Comparison of ENCODE assay signal across 1 cellular context in genomic region chr10:124120410-124121061, GRCh38.
TF ChIP-seq lines count a peak whose summit lies in the region.

No MANE protein-coding gene starts in this region.

TF ChIP-seq in HEK293T, 16 proteins besides CTCF, POLR2A, EP300 and RAD21 (continued from another document):
- no peak for TF ChIP-seq CTBP1 (IDR thresholded peaks at IDR 0.05; ENCODE audit: borderline replicate concordance)
- TF ChIP-seq FOXM1 (IDR thresholded peaks at IDR 0.05; ENCODE audit: borderline replicate concordance): no peak
- no peak for TF ChIP-seq LEF1 (IDR thresholded peaks at IDR 0.05; ENCODE audit: borderline replicate concordance)
- no peak for TF ChIP-seq L3MBTL2 (conservative IDR thresholded peaks at IDR 0.05)
- no peak for TF ChIP-seq TARDBP (IDR thresholded peaks at IDR 0.05)
- TF ChIP-seq FOXA1 (IDR thresholded peaks at IDR 0.05): no peak
- TF ChIP-seq HDGF (IDR thresholded peaks at IDR 0.05; ENCODE audit: borderline replicate concordance): no peak
- TF ChIP-seq SUZ12 (IDR thresholded peaks at IDR 0.05): no peak
- no peak for TF ChIP-seq NFRKB (IDR thresholded peaks at IDR 0.05)
